ENCODE assay signal across 8 cellular contexts in genomic region chr20:58709703-58710039, GRCh38.
"Had no signal": no experiment of that assay in that cellular context is flagged by ENCODE, and none has a peak within 500 bp of the region (broad histone marks: within the 10 kb centered on the region; RNA-seq: fewer than 3 reads in every experiment).

No MANE protein-coding gene starts in this region.

- DNase-seq: activated CD4-positive, alpha-beta T cell treated with anti-CD3 and anti-CD28 coated beads for 36 hours; activated naive CD4-positive, alpha-beta T cell; activated T-cell treated with anti-CD3 and anti-CD28 coated beads, Interleukin-2, amount 50 U/mL, for 72 hours; effector memory CD4-positive, alpha-beta T cell; gastrocnemius medialis; stimulated activated naive CD4-positive, alpha-beta T cell; T-helper 1 cell had no signal

- ATAC-seq: activated CD4-positive, alpha-beta T cell treated with anti-CD3 and anti-CD28 coated beads for 36 hours; activated T-cell treated with anti-CD3 and anti-CD28 coated beads, Interleukin-2, amount 50 U/mL, for 72 hours; gastrocnemius medialis; right cardiac atrium had no signal
